ENCODE assay signal across 8 cellular contexts in the genomic region with DNA sequence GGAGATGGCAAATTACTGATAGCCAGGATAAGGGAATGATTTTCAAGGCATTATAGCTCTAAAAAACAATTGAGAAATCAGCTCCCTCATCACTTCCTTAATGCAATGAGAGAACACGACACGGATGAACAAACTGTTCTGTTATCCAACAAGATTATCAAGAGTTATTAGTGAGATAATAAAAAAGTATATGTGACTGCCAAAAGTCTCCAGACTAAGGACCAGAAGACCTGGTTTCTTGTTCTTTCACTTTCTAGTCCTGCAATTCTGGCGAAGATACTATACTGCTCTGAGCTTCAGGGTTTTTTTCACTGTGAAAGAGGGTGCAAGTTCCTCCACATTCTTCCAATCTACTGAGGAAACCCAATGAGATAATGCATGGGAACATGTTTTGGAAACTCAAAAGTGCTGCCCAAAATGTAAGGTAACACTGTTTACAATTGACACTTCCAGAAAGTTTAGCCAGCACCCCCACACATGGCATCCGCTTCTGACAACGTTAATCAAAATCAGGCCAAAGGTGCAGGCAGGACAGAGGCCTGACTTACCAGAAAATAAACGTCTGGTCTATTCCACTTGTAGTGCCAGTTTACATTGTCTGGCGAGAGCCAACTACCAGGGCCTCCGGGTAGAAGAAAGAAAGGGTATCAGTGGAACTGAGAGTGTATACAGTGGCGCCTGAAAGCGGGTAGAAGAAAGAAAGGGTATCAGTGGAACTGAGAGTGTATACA. TPM values are rescaled to one million over a fixed set of nuclear protein-coding genes. Genes with fewer than 3 reads are reported as not detected.
A peak's percentile ranks its signal among the peaks of the same experiment; 100 is the strongest.
DNase-seq lines count a peak whose midpoint lies in the region; ATAC-seq and TF ChIP-seq lines count a peak whose summit lies in the region.

No MANE protein-coding gene starts in this region.

- peaks cover 5% of the 10 kb centered on the region for H3K4me1 Mint-ChIP-seq in Caco-2 (ENCODE audit: low read depth, unreplicated experiment)

- no peak for ATAC-seq in HG03039 (IDR thresholded peaks at IDR 0.05; ENCODE audit: unreplicated experiment)
- ATAC-seq in HG02852 (IDR thresholded peaks at IDR 0.05; ENCODE audit: unreplicated experiment) = no peak
- ATAC-seq in HG03196 (IDR thresholded peaks at IDR 0.05; ENCODE audit: unreplicated experiment) = no peak

- BruUV-seq in Caco-2 (replicated peaks; lab: Mats Ljungman, UMichigan) = no TSS peak

- H3K27ac Mint-ChIP-seq in Caco-2 (ENCODE audit: unreplicated experiment) = peak overlapping the region; percentile 95

- intact Hi-C loops in Caco-2 (cut with micrococcal nuclease; ENCODE audit: unreplicated experiment) (no loop called here), dorsolateral prefrontal cortex (cut with DNase I) (loop anchor here in 1 of 2 donors (5.0 kb wide), 1 partner anchor 33 kb away; a partner anchor contains a TSS)

- no peaks in the 10 kb centered on the region for H3K27me3 ChIP-seq in Caco-2 (replicated peaks; ENCODE audit: control insufficient read depth, insufficient read depth, low read length)
- H3K27me3 ChIP-seq in dorsolateral prefrontal cortex = no peaks in the 10 kb centered on the region
- H3K27me3 ChIP-seq in neuron (ENCODE audit: insufficient read depth, low read length) = no peaks in the 10 kb centered on the region
- no peaks in the 10 kb centered on the region for H3K27me3 ChIP-seq in HAP-1 (ENCODE audit: low read depth)

- H3K4me1 ChIP-seq in Caco-2 (peaks cover 20% of the 10 kb centered on the region), neuron (ENCODE audit: insufficient read depth, low read length) (peaks cover 12% of the 10 kb centered on the region), HAP-1 (peaks cover 13% of the 10 kb centered on the region)

- peak overlapping the region in 10 of 59 donors; percentile 20 to 93 (median 85) for H3K27ac ChIP-seq in dorsolateral prefrontal cortex

- H3K36me3 ChIP-seq in Caco-2 (ENCODE audit: control insufficient read depth, insufficient read depth, low read length) (no peaks in the 10 kb centered on the region), neuron (ENCODE audit: insufficient read depth, low read length) (no peaks in the 10 kb centered on the region), HAP-1 (replicated peaks) (no peaks in the 10 kb centered on the region; the same call in 1 of the 2 replicates)

- TF ChIP-seq CTCF in Caco-2 (IDR thresholded peaks at IDR 0.05; ENCODE audit: insufficient read depth in 1 of 2, low read depth in 1 of 2, low read length in 1 of 2, severe bottlenecking in 1 of 2, unreplicated experiment in 1 of 2) (no peak), dorsolateral prefrontal cortex (IDR thresholded peaks at IDR 0.05 in 54 of 56, conservative IDR thresholded peaks at IDR 0.05 in 2 of 56; ENCODE audit: low read depth in 1 of 56, partially characterized antibody in 56 of 56) (no peak)

- H3K4me3 ChIP-seq in Caco-2 (ENCODE audit: low read depth, low read length) = peak overlapping the region; percentile 14
- peak overlapping the region in 47 of 59 donors; percentile 10 to 96 (median 76) for H3K4me3 ChIP-seq in dorsolateral prefrontal cortex
- peak overlapping the region; percentile 77 for H3K4me3 ChIP-seq in neuron (ENCODE audit: low read length)
- no peak overlapping the region for H3K4me3 ChIP-seq in HAP-1

- H3K4me3 Mint-ChIP-seq in Caco-2 (ENCODE audit: unreplicated experiment) = peak overlapping the region; percentile 94

- H3K9me3 ChIP-seq in Caco-2 = no peaks in the 10 kb centered on the region
- no peaks in the 10 kb centered on the region for H3K9me3 ChIP-seq in neuron (ENCODE audit: low read length)
- H3K9me3 ChIP-seq in HAP-1 = no peaks in the 10 kb centered on the region

- H2AFZ ChIP-seq in neuron (ENCODE audit: low read depth, low read length) = peak overlapping the region; percentile 90

- H3K9me3 Mint-ChIP-seq in Caco-2 (ENCODE audit: unreplicated experiment) = no peaks in the 10 kb centered on the region

- POLR2A ChIA-PET in Caco-2 (lab: Charles Lee) = interaction anchor here (0.7 kb wide), 1 partner anchor 241 kb away, joined by 3 read pairs; no protein-coding TSS in a partner anchor

- in situ Hi-C loops in HAP-1 (cut with MboI; ENCODE audit: low sequenced_read_pairs) = no loop called here

- DNase-seq in Caco-2 = no peak
- peak; percentile 63 for DNase-seq in NAMALWA (ENCODE audit: low spot score)
- peak in 1 of 10 donors; percentile 4 for DNase-seq in dorsolateral prefrontal cortex
- no peak for DNase-seq in HAP-1 (ENCODE audit: low spot score in 2 of 2)

- peaks cover 5% of the 10 kb centered on the region for H3K36me3 Mint-ChIP-seq in Caco-2 (ENCODE audit: insufficient read depth, unreplicated experiment)

- CTCF ChIA-PET in Caco-2 (lab: Charles Lee) = interaction anchor here (0.6 kb wide), 1 partner anchor 29 kb away, joined by 3 read pairs; no protein-coding TSS in a partner anchor

- H3K27me3 Mint-ChIP-seq in Caco-2 (ENCODE audit: insufficient read depth, unreplicated experiment) = no peaks in the 10 kb centered on the region

RNA-seq across cellular contexts. Expression of a gene that starts 35.6 kb away (rescaled TPM):
- total RNA-seq in Caco-2 (2022) (51.7 and 58.7 TPM in 2 replicates), dorsolateral prefrontal cortex (100 to 1,000 TPM in 1 of 120 experiments, 10 to 100 TPM in 119; 25.0 to 113 (median 49.1) TPM)
